ENCODE assay signal across 1 cellular context in the genomic region with DNA sequence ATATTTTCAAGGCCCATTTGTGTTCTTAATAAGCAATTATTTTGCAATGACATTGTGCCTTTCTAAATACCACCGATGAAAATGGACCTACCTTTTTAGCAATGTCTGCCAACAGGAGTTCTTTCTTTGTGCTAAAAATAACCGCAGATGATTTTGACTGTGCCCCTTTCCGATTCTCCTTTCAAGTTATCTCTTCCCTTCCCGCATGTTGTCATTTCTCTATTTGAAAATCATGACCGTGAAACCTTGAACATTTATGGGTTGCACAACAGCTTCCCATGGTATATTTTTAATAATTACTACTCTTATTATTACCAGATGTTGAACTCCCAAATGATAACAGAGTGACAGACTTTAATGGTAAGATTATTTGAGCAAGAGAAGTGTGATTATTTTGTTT.
A peak's percentile ranks its signal among the peaks of the same experiment; 100 is the strongest.
TF ChIP-seq lines count a peak whose summit lies in the region.

No MANE protein-coding gene starts in this region.

TF ChIP-seq in HepG2, 621 proteins besides CTCF, POLR2A, EP300 and RAD21:
- TF ChIP-seq ZNF678 (CRISPR knock-in tag; IDR thresholded peaks at IDR 0.05) (no peak), CEBPB (IDR thresholded peaks at IDR 0.05; ENCODE audit: borderline replicate concordance, low read depth, low read length) (0 out of 2 replicates have a peak, but pooled peaks have one; percentile 31), SRY (CRISPR knock-in tag; IDR thresholded peaks at IDR 0.05) (no peak), ATF7 (IDR thresholded peaks at IDR 0.05) (no peak), ATF7 (CRISPR knock-in tag; IDR thresholded peaks at IDR 0.05) (no peak)
